26 cellular contexts compared by ENCODE assay signal in genomic region chr6:46236752-46237151, GRCh38.
"Had no signal": no experiment of that assay in that cellular context is flagged by ENCODE, and none has a peak within 500 bp of the region (broad histone marks: within the 10 kb centered on the region; RNA-seq: fewer than 3 reads in every experiment).

No MANE protein-coding gene starts in this region.

- ATAC-seq: left lobe of liver; natural killer cell; right lobe of liver; stimulated activated naive B cell treated with anti-CD40 and anti-IgM and Interleukin-4, amounts not matched to agents 10 μg/mL and 1 μg/mL and 100 μg/mL, for 72 hours had no signal

- H3K4me1 ChIP-seq: right lobe of liver, transverse colon, upper lobe of left lung, vagina had no signal

- H3K4me3 ChIP-seq: lung, neural progenitor cell, ovary, right lobe of liver, skin epidermis, thyroid gland, transverse colon, upper lobe of left lung, vagina had no signal

- H3K36me3 ChIP-seq: neural progenitor cell, neutrophil, ovary, right lobe of liver, thyroid gland, transverse colon, upper lobe of left lung, vagina had no signal

- H3K9me3 ChIP-seq: neutrophil, ovary, right lobe of liver, thyroid gland, transverse colon, upper lobe of left lung, vagina had no signal

- H3K27ac ChIP-seq: neural progenitor cell, neutrophil, ovary, right lobe of liver, skin epidermis, thyroid gland, transverse colon, upper lobe of left lung, vagina had no signal

- DNase-seq: hypothalamus; immature natural killer cell; islet precursor cell; mesendoderm; naive B cell; natural killer cell; nephron progenitor cell; occipital lobe; ovary; retina; right lobe of liver; stimulated activated CD4-positive, alpha-beta T cell treated with anti-CD3 and anti-CD28 coated beads, Interleukin-12 subunit alpha, Interleukin-12 subunit beta, amount 100 ng/mL, for 4 hours; stimulated activated CD4-positive, alpha-beta T cell treated with anti-CD3 and anti-CD28 coated beads, Interleukin-15, amount 100 ng/mL, for 24 hours; stimulated activated CD4-positive, alpha-beta T cell treated with anti-CD3 and anti-CD28 coated beads, Interleukin-2, amount 100 ng/mL, for 24 hours; stimulated activated CD4-positive, alpha-beta T cell treated with anti-CD3 and anti-CD28 coated beads, Interleukin-4, amount 100 ng/mL, for 1 hour; stimulated activated naive B cell treated with anti-CD40 and anti-IgM and Interleukin-4, amounts not matched to agents 10 μg/mL and 1 μg/mL and 100 μg/mL, for 72 hours; substantia nigra; thyroid gland; transverse colon; upper lobe of left lung had no signal

- H3K27me3 ChIP-seq: neural progenitor cell, neutrophil, ovary, right lobe of liver, thyroid gland, transverse colon, upper lobe of left lung, vagina had no signal
